ENCODE assay signal across 31 cellular contexts in genomic region chr7:158531661-158532060, GRCh38. TPM values are rescaled to one million over a fixed set of nuclear protein-coding genes. Genes with fewer than 3 reads are reported as not detected.
DNase-seq lines count a peak whose midpoint lies in the region; ATAC-seq and TF ChIP-seq lines count a peak whose summit lies in the region.
"Had no signal": no experiment of that assay in that cellular context is flagged by ENCODE, and none has a peak within 500 bp of the region (broad histone marks: within the 10 kb centered on the region; RNA-seq: fewer than 3 reads in every experiment).

No MANE protein-coding gene starts in this region.

- CTCF ChIA-PET in activated CD4-positive, alpha-beta memory T cell treated with anti-CD3 and anti-CD28 coated beads for 36 hours (lab: Charles Lee): no interaction called here

- intact Hi-C loops in activated CD4-positive, alpha-beta memory T cell treated with anti-CD3 and anti-CD28 coated beads for 36 hours (cut with micrococcal nuclease): no loop called here
- intact Hi-C loops in left ventricle myocardium superior (cut with micrococcal nuclease): no loop called here

- no peak for TF ChIP-seq CTCF in WERI-Rb-1 (IDR thresholded peaks at IDR 0.05; ENCODE audit: low read depth, low read length)

- DNase-seq in H7 (peak; percentile 31), NCI-H2171 treated with DMSO at 0.1 percent for 48 hours (lab: John Stamatoyannopoulos, UW) (peak; percentile 88), WERI-Rb-1 (no peak), NCI-H82 (lab: John Stamatoyannopoulos, UW) (no peak), H4 (ENCODE audit: low spot score) (no peak), left ventricle myocardium superior (no peak)
- DNase-seq in activated CD4-positive, alpha-beta memory T cell treated with anti-CD3 and anti-CD28 coated beads for 36 hours: no peak
- DNase-seq: ACHN; activated CD4-positive, alpha-beta T cell treated with anti-CD3 and anti-CD28 coated beads, Interleukin-2, amount 50 U/mL, for 48 hours; activated CD8-positive, alpha-beta memory T cell treated with anti-CD3 and anti-CD28 coated beads, Interleukin-2, amount 50 U/mL, for 4 hours; activated naive CD4-positive, alpha-beta T cell treated with anti-CD3 and anti-CD28 coated beads, Interleukin-2, amount 50 U/mL, for 16 hours; amniotic stem cell; BE2C; colonic mucosa; endodermal cell; foreskin melanocyte; HCEC 1CT; mesenchymal stem cell; NCI-H1436; NCI-H446 treated with DMSO at 0.1 percent for 48 hours; small intestine; T-helper 1 cell; trophoblast cell had no signal

- H3K27ac ChIP-seq in BLaER1 treated with 17β-estradiol and CSF1 and Interleukin-3, amounts not matched to agents 10 nM and 100 nM: peak overlapping the region in 5 of 11 experiments; percentile 8 to 67 (median 63); a peak in 8 of 22 replicates
- peak overlapping the region; percentile 34; the same call in 1 of the 2 replicates for H3K27ac ChIP-seq in WERI-Rb-1
- H3K27ac ChIP-seq: colonic mucosa, esophagus muscularis mucosa, hepatocyte, neural progenitor cell, parathyroid adenoma had no signal

- H3K4me1 Mint-ChIP-seq in activated CD4-positive, alpha-beta memory T cell treated with anti-CD3 and anti-CD28 coated beads for 36 hours (ENCODE audit: low read depth): no peaks in the 10 kb centered on the region
- H3K4me1 Mint-ChIP-seq: endodermal cell had no signal

- peaks cover 5% of the 10 kb centered on the region for H3K27me3 Mint-ChIP-seq in activated CD4-positive, alpha-beta memory T cell treated with anti-CD3 and anti-CD28 coated beads for 36 hours

- peaks cover 4% of the 10 kb centered on the region for H3K9me3 Mint-ChIP-seq in activated CD4-positive, alpha-beta memory T cell treated with anti-CD3 and anti-CD28 coated beads for 36 hours

- H3K27ac Mint-ChIP-seq in activated CD4-positive, alpha-beta memory T cell treated with anti-CD3 and anti-CD28 coated beads for 36 hours: no peak overlapping the region
- H3K27ac Mint-ChIP-seq: activated T-helper 1 cell treated with anti-CD3 and anti-CD28 coated beads, Interleukin-12 subunit alpha, Interleukin-12 subunit beta, Interleukin-2, Interleukin-4 antibody, amounts not matched to agents 30 ng/mL and 10 ng/mL and 1 ng/mL, durations not matched to agents 14 hours and 24 hours and 36 hours; endodermal cell; neural progenitor cell had no signal

- peaks cover 29 to 100% (median 85%) of the 10 kb centered on the region in 10 experiments for H3K4me1 ChIP-seq in BLaER1 treated with 17β-estradiol and CSF1 and Interleukin-3, amounts not matched to agents 10 nM and 100 nM
- H3K4me1 ChIP-seq: BE2C, colonic mucosa, esophagus muscularis mucosa, neural progenitor cell had no signal

- H3K4me2 ChIP-seq in BLaER1 treated with 17β-estradiol and CSF1 and Interleukin-3, amounts not matched to agents 10 nM and 100 nM: peak overlapping the region; percentile 80 to 98 (median 87)
- H3K4me2 ChIP-seq: hepatocyte, neural progenitor cell had no signal

- H3K9me3 ChIP-seq in BLaER1 treated with 17β-estradiol and CSF1 and Interleukin-3, amounts not matched to agents 10 nM and 100 nM (replicated peaks in 1 of 11): peaks cover 8 to 33% (median 26%) of the 10 kb centered on the region in 11 experiments
- H3K9me3 ChIP-seq in WERI-Rb-1 (ENCODE audit: severe bottlenecking): no peaks in the 10 kb centered on the region
- H3K9me3 ChIP-seq: BE2C, colonic mucosa, esophagus muscularis mucosa had no signal

- peak overlapping the region in 2 of 10 experiments; percentile 27 to 34; a peak in 2 of 20 replicates for H3K4me3 ChIP-seq in BLaER1 treated with 17β-estradiol and CSF1 and Interleukin-3, amounts not matched to agents 10 nM and 100 nM
- H3K4me3 ChIP-seq in H7 (ENCODE audit: insufficient read depth, low read depth, low read length) (no peak overlapping the region), WERI-Rb-1 (ENCODE audit: low read depth, low read length) (no peak overlapping the region)
- H3K4me3 ChIP-seq: colonic mucosa, esophagus muscularis mucosa, hepatocyte, neural progenitor cell had no signal

- no peaks in the 10 kb centered on the region for H3K36me3 ChIP-seq in BLaER1 treated with 17β-estradiol and CSF1 and Interleukin-3, amounts not matched to agents 10 nM and 100 nM
- H3K36me3 ChIP-seq in H7 (replicated peaks; ENCODE audit: control insufficient read depth, insufficient read depth, low read length): no peaks in the 10 kb centered on the region
- H3K36me3 ChIP-seq in WERI-Rb-1: no peaks in the 10 kb centered on the region
- H3K36me3 ChIP-seq: BE2C, colonic mucosa, esophagus muscularis mucosa, neural progenitor cell had no signal

- H3K27me3 ChIP-seq in BLaER1 treated with 17β-estradiol and CSF1 and Interleukin-3, amounts not matched to agents 10 nM and 100 nM: peaks cover 0 to 33% (median 0%) of the 10 kb centered on the region in 11 experiments; a peak in 6 of 22 replicates
- H3K27me3 ChIP-seq in H7 (ENCODE audit: control insufficient read depth, insufficient read depth, low read length): no peaks in the 10 kb centered on the region
- H3K27me3 ChIP-seq in WERI-Rb-1 (ENCODE audit: insufficient read depth, low read depth, severe bottlenecking): no peaks in the 10 kb centered on the region
- H3K27me3 ChIP-seq: BE2C, colonic mucosa, hepatocyte, neural progenitor cell had no signal

- H4K20me1 ChIP-seq in BLaER1 treated with 17β-estradiol and CSF1 and Interleukin-3, amounts not matched to agents 10 nM and 100 nM: peaks cover 0 to 13% (median 0%) of the 10 kb centered on the region in 11 experiments; a peak in 2 of 22 replicates

- H3K4me3 Mint-ChIP-seq in activated CD4-positive, alpha-beta memory T cell treated with anti-CD3 and anti-CD28 coated beads for 36 hours: no peak overlapping the region
- H3K4me3 Mint-ChIP-seq: activated T-helper 1 cell treated with anti-CD3 and anti-CD28 coated beads, Interleukin-12 subunit alpha, Interleukin-12 subunit beta, Interleukin-2, Interleukin-4 antibody, amounts not matched to agents 30 ng/mL and 10 ng/mL and 1 ng/mL, durations not matched to agents 14 hours and 24 hours and 36 hours; endodermal cell; neural progenitor cell had no signal

- no peak for ATAC-seq in left ventricle myocardium superior
- ATAC-seq: activated CD4-positive, CD25-positive, alpha-beta regulatory T cell treated with anti-CD3 and anti-CD28 coated beads, Interleukin-2, amount 50 U/mL, for 24 hours had no signal

- peak overlapping the region in 5 of 11 experiments; percentile 22 to 46 (median 33); a peak in 6 of 22 replicates for H3K9ac ChIP-seq in BLaER1 treated with 17β-estradiol and CSF1 and Interleukin-3, amounts not matched to agents 10 nM and 100 nM
- H3K9ac ChIP-seq: neural progenitor cell, parathyroid adenoma had no signal

- H3K36me3 Mint-ChIP-seq in activated CD4-positive, alpha-beta memory T cell treated with anti-CD3 and anti-CD28 coated beads for 36 hours: no peaks in the 10 kb centered on the region
- H3K36me3 Mint-ChIP-seq: IgD-negative memory B cell, neural progenitor cell had no signal

- POLR2A ChIA-PET in activated CD4-positive, alpha-beta memory T cell treated with anti-CD3 and anti-CD28 coated beads for 36 hours (lab: Charles Lee): no interaction called here

RNA-seq across cellular contexts. Expression of gene PTPRN2, which starts 56.0 kb away (rescaled TPM):
- total RNA-seq in H7 (2014; rRNA removed; shearing (Covaris generic)): 0.70 and 0.80 TPM in 2 replicates
- total RNA-seq in activated CD4-positive, alpha-beta memory T cell treated with anti-CD3 and anti-CD28 coated beads for 36 hours: under 1 TPM; 0.51 to 0.64 TPM
- total RNA-seq in H4 (2014; rRNA removed; shearing (Covaris generic)): 0.97 TPM in 2 replicates
- total RNA-seq in left ventricle myocardium superior: 1.3 TPM

Comparison
In these comparisons a context has a peak if more than half of its experiments do, and no peak if none do; other contexts are left out.
1. DNase-seq: peak in H7 (single experiment) and NCI-H2171 treated with DMSO at 0.1 percent for 48 hours (single experiment); none in WERI-Rb-1 (single experiment), NCI-H82 (single experiment), activated CD4-positive, alpha-beta memory T cell treated with anti-CD3 and anti-CD28 coated beads for 36 hours (single experiment), H4 (single experiment) and left ventricle myocardium superior (single experiment).